In genomic region chr20:25309395-25310267, GRCh38 we compare ENCODE assay signal across 8 cellular contexts.
A peak's percentile ranks its signal among the peaks of the same experiment; 100 is the strongest.
DNase-seq lines count a peak whose midpoint lies in the region; ATAC-seq and TF ChIP-seq lines count a peak whose summit lies in the region.

No MANE protein-coding gene starts in this region.

- no peaks in the 10 kb centered on the region for H3K9me3 Mint-ChIP-seq in activated T-helper 1 cell treated with anti-CD3 and anti-CD28 coated beads, Interleukin-12 subunit alpha, Interleukin-12 subunit beta, Interleukin-2, Interleukin-4 antibody, amounts not matched to agents 30 ng/mL and 10 ng/mL and 1 ng/mL, durations not matched to agents 14 hours and 24 hours and 36 hours
- H3K9me3 Mint-ChIP-seq in CD8-positive, alpha-beta T cell = no peaks in the 10 kb centered on the region

- H3K27ac ChIP-seq in skin epidermis = peak overlapping the region in 19 of 21 experiments; percentile 45 to 88 (median 77)
- H3K27ac ChIP-seq in CD8-positive, alpha-beta T cell (ENCODE audit: low read depth, low read length) = no peak overlapping the region

- H3K9me3 ChIP-seq in BE2C = no peaks in the 10 kb centered on the region
- no peaks in the 10 kb centered on the region for H3K9me3 ChIP-seq in CD8-positive, alpha-beta T cell (ENCODE audit: low read length)

- no peaks in the 10 kb centered on the region for H3K27me3 Mint-ChIP-seq in activated T-helper 1 cell treated with anti-CD3 and anti-CD28 coated beads, Interleukin-12 subunit alpha, Interleukin-12 subunit beta, Interleukin-2, Interleukin-4 antibody, amounts not matched to agents 30 ng/mL and 10 ng/mL and 1 ng/mL, durations not matched to agents 14 hours and 24 hours and 36 hours (ENCODE audit: insufficient read depth)
- H3K27me3 Mint-ChIP-seq in CD8-positive, alpha-beta T cell (ENCODE audit: low read depth) = no peaks in the 10 kb centered on the region

- H3K4me1 Mint-ChIP-seq in activated T-helper 1 cell treated with anti-CD3 and anti-CD28 coated beads, Interleukin-12 subunit alpha, Interleukin-12 subunit beta, Interleukin-2, Interleukin-4 antibody, amounts not matched to agents 30 ng/mL and 10 ng/mL and 1 ng/mL, durations not matched to agents 14 hours and 24 hours and 36 hours (ENCODE audit: low read depth) = peaks cover 40% of the 10 kb centered on the region
- peaks cover 16% of the 10 kb centered on the region for H3K4me1 Mint-ChIP-seq in CD8-positive, alpha-beta T cell (ENCODE audit: low read depth)

- no peaks in the 10 kb centered on the region for H3K27me3 ChIP-seq in BE2C
- no peaks in the 10 kb centered on the region for H3K27me3 ChIP-seq in CD8-positive, alpha-beta T cell (ENCODE audit: insufficient read depth, low read length)

- H3K4me3 ChIP-seq in BE2C (ENCODE audit: low read depth, low read length) (peak overlapping the region; percentile 27), skin epidermis (no peak overlapping the region)
- H3K4me3 ChIP-seq in CD8-positive, alpha-beta T cell (ENCODE audit: low read depth, low read length) = no peak overlapping the region

- ATAC-seq in Right ventricle myocardium superior (ENCODE audit: poor library complexity) = peak; percentile 51
- ATAC-seq in CD8-positive, alpha-beta T cell = no peak
- no peak for ATAC-seq in HG03097 (IDR thresholded peaks at IDR 0.05; ENCODE audit: low FRiP score, unreplicated experiment)
- no peak for ATAC-seq in GM19351 (IDR thresholded peaks at IDR 0.05; ENCODE audit: unreplicated experiment)

- H3K36me3 ChIP-seq in BE2C = 0 out of 2 replicates have a peak, but pooled peaks cover 4% of the 10 kb centered on the region
- H3K36me3 ChIP-seq in CD8-positive, alpha-beta T cell (ENCODE audit: insufficient read depth, low read length) = no peaks in the 10 kb centered on the region

- peak overlapping the region; percentile 36 for H3K4me3 Mint-ChIP-seq in activated T-helper 1 cell treated with anti-CD3 and anti-CD28 coated beads, Interleukin-12 subunit alpha, Interleukin-12 subunit beta, Interleukin-2, Interleukin-4 antibody, amounts not matched to agents 30 ng/mL and 10 ng/mL and 1 ng/mL, durations not matched to agents 14 hours and 24 hours and 36 hours
- no peak overlapping the region for H3K4me3 Mint-ChIP-seq in CD8-positive, alpha-beta T cell

- intact Hi-C loops in activated T-helper 1 cell treated with anti-CD3 and anti-CD28 coated beads, Interleukin-12 subunit alpha, Interleukin-12 subunit beta, Interleukin-2, Interleukin-4 antibody, amounts not matched to agents 30 ng/mL and 10 ng/mL and 1 ng/mL, durations not matched to agents 14 hours and 24 hours and 36 hours (cut with micrococcal nuclease) = loop anchor here (1.0 to 5.0 kb wide), 8 partner anchors 71 to 315 kb away; partner anchors contain the start of genes ABHD12, ACSS1, ENTPD6 and GINS1
- intact Hi-C loops in Right ventricle myocardium superior (cut with DNase I) = no loop called here
- intact Hi-C loops in CD8-positive, alpha-beta T cell (cut with DNase I, micrococcal nuclease) = loop anchor here (5.0 kb wide), 1 partner anchor 88 kb away; no protein-coding TSS in a partner anchor

- H3K27ac Mint-ChIP-seq in activated T-helper 1 cell treated with anti-CD3 and anti-CD28 coated beads, Interleukin-12 subunit alpha, Interleukin-12 subunit beta, Interleukin-2, Interleukin-4 antibody, amounts not matched to agents 30 ng/mL and 10 ng/mL and 1 ng/mL, durations not matched to agents 14 hours and 24 hours and 36 hours = peak overlapping the region; percentile 98
- H3K27ac Mint-ChIP-seq in CD8-positive, alpha-beta T cell = no peak overlapping the region

- peak; percentile 53 for DNase-seq in BE2C
- peak; percentile 89 for DNase-seq in HPDE6-E6E7 (ENCODE audit: extremely low spot score)
- DNase-seq in activated T-helper 1 cell treated with anti-CD3 and anti-CD28 coated beads, Interleukin-12 subunit alpha, Interleukin-12 subunit beta, Interleukin-2, Interleukin-4 antibody, amounts not matched to agents 30 ng/mL and 10 ng/mL and 1 ng/mL, durations not matched to agents 14 hours and 24 hours and 36 hours (ENCODE audit: low spot score) = no peak
- peak; percentile 60 for DNase-seq in Right ventricle myocardium superior
- no peak for DNase-seq in CD8-positive, alpha-beta T cell

- CTCF ChIA-PET in CD8-positive, alpha-beta T cell (lab: Charles Lee) = interaction anchor here (3.8 kb wide), 1 partner anchor 15 kb away, joined by 21 read pairs; no protein-coding TSS in a partner anchor

- peaks cover 19% of the 10 kb centered on the region for H3K4me1 ChIP-seq in BE2C
- peaks cover 9% of the 10 kb centered on the region for H3K4me1 ChIP-seq in CD8-positive, alpha-beta T cell (ENCODE audit: insufficient read depth, low read length)

- H3K36me3 Mint-ChIP-seq in activated T-helper 1 cell treated with anti-CD3 and anti-CD28 coated beads, Interleukin-12 subunit alpha, Interleukin-12 subunit beta, Interleukin-2, Interleukin-4 antibody, amounts not matched to agents 30 ng/mL and 10 ng/mL and 1 ng/mL, durations not matched to agents 14 hours and 24 hours and 36 hours (ENCODE audit: low read depth) = peaks cover 3% of the 10 kb centered on the region
- H3K36me3 Mint-ChIP-seq in CD8-positive, alpha-beta T cell = peaks cover 25% of the 10 kb centered on the region

- no peak for TF ChIP-seq CTCF in BE2C (IDR thresholded peaks at IDR 0.05; ENCODE audit: low read depth, low read length)
- no peak for TF ChIP-seq CTCF in CD8-positive, alpha-beta T cell (IDR thresholded peaks at IDR 0.05)

- POLR2A ChIA-PET in CD8-positive, alpha-beta T cell (lab: Charles Lee) = no interaction called here

Comparison
In these comparisons a context has a peak if more than half of its experiments do, and no peak if none do; other contexts are left out.
1. DNase-seq: peak in BE2C (single experiment), HPDE6-E6E7 (single experiment) and Right ventricle myocardium superior (single experiment); none in activated T-helper 1 cell treated with anti-CD3 and anti-CD28 coated beads, Interleukin-12 subunit alpha, Interleukin-12 subunit beta, Interleukin-2, Interleukin-4 antibody, amounts not matched to agents 30 ng/mL and 10 ng/mL and 1 ng/mL, durations not matched to agents 14 hours and 24 hours and 36 hours (single experiment) and CD8-positive, alpha-beta T cell (0 of 7).